In genomic region chr11:67355023-67355793, GRCh38 we compare ENCODE assay signal across 9 cellular contexts. TPM values are rescaled to one million over a fixed set of nuclear protein-coding genes. Genes with fewer than 3 reads are reported as not detected.
DNase-seq lines count a peak whose midpoint lies in the region; ATAC-seq and TF ChIP-seq lines count a peak whose summit lies in the region.
"Had no signal": no experiment of that assay in that cellular context is flagged by ENCODE, and none has a peak within 500 bp of the region (broad histone marks: within the 10 kb centered on the region; RNA-seq: fewer than 3 reads in every experiment).

No MANE protein-coding gene starts in this region.

- ATAC-seq in activated CD8-positive, alpha-beta memory T cell treated with anti-CD3 and anti-CD28 coated beads, Interleukin-2, amount 10 ng/mL, durations not matched to agents 7 days and 5 days: no peak
- no peak for ATAC-seq in activated naive CD8-positive, alpha-beta T cell treated with anti-CD3 and anti-CD28 coated beads, Interleukin-2, amount 50 U/mL, for 24 hours
- ATAC-seq in lower lobe of right lung (no peak), GM21528 (IDR thresholded peaks at IDR 0.05; ENCODE audit: low FRiP score, unreplicated experiment) (no peak), HG03469 (IDR thresholded peaks at IDR 0.05; ENCODE audit: unreplicated experiment) (no peak), HG03442 (IDR thresholded peaks at IDR 0.05; ENCODE audit: unreplicated experiment) (no peak)

- no peaks in the 10 kb centered on the region for H3K36me3 ChIP-seq in lower lobe of right lung
- H3K36me3 ChIP-seq in thymus (ENCODE audit: control insufficient read depth, insufficient read depth): no peaks in the 10 kb centered on the region

- peaks cover 1% of the 10 kb centered on the region for H3K36me3 Mint-ChIP-seq in activated CD8-positive, alpha-beta memory T cell treated with anti-CD3 and anti-CD28 coated beads, Interleukin-2, amount 10 ng/mL, durations not matched to agents 7 days and 5 days
- no peaks in the 10 kb centered on the region for H3K36me3 Mint-ChIP-seq in activated naive CD8-positive, alpha-beta T cell treated with anti-CD3 and anti-CD28 coated beads, Interleukin-2, amount 50 U/mL, for 24 hours (ENCODE audit: low read depth)

- no peak overlapping the region for H3K4me3 Mint-ChIP-seq in activated CD8-positive, alpha-beta memory T cell treated with anti-CD3 and anti-CD28 coated beads, Interleukin-2, amount 10 ng/mL, durations not matched to agents 7 days and 5 days
- no peak overlapping the region for H3K4me3 Mint-ChIP-seq in activated naive CD8-positive, alpha-beta T cell treated with anti-CD3 and anti-CD28 coated beads, Interleukin-2, amount 50 U/mL, for 24 hours

- no peaks in the 10 kb centered on the region for H3K9me3 ChIP-seq in lower lobe of right lung
- H3K9me3 ChIP-seq in thymus (ENCODE audit: control insufficient read depth): no peaks in the 10 kb centered on the region

- H3K27me3 Mint-ChIP-seq in activated CD8-positive, alpha-beta memory T cell treated with anti-CD3 and anti-CD28 coated beads, Interleukin-2, amount 10 ng/mL, durations not matched to agents 7 days and 5 days: peaks cover 8% of the 10 kb centered on the region
- no peaks in the 10 kb centered on the region for H3K27me3 Mint-ChIP-seq in activated naive CD8-positive, alpha-beta T cell treated with anti-CD3 and anti-CD28 coated beads, Interleukin-2, amount 50 U/mL, for 24 hours

- H3K27ac ChIP-seq in lower lobe of right lung: peak overlapping the region; percentile 94
- peak overlapping the region; percentile 6 for H3K27ac ChIP-seq in thymus (ENCODE audit: low read depth)

- DNase-seq in activated CD8-positive, alpha-beta memory T cell treated with anti-CD3 and anti-CD28 coated beads, Interleukin-2, amount 10 ng/mL, durations not matched to agents 7 days and 5 days: no peak
- no peak for DNase-seq in activated CD8-positive, alpha-beta memory T cell treated with anti-CD3 and anti-CD28 coated beads, Interleukin-2, amount 50 U/mL, for 4 hours
- DNase-seq in activated naive CD8-positive, alpha-beta T cell treated with anti-CD3 and anti-CD28 coated beads, Interleukin-2, amount 50 U/mL, for 24 hours: no peak
- no peak for DNase-seq in lower lobe of right lung
- DNase-seq: stimulated activated CD4-positive, alpha-beta T cell treated with anti-CD3 and anti-CD28 coated beads, Interleukin-4, amount 100 ng/mL, for 1 hour had no signal

- H3K4me3 ChIP-seq in lower lobe of right lung (no peak overlapping the region), thymus (ENCODE audit: low read length) (no peak overlapping the region)

- CTCF ChIA-PET in activated CD8-positive, alpha-beta memory T cell treated with anti-CD3 and anti-CD28 coated beads, Interleukin-2, amount 10 ng/mL, durations not matched to agents 7 days and 5 days (lab: Charles Lee): interaction anchor here (1.2 to 26.6 kb wide), 7 partner anchors 9 to 102 kb away, joined by 4 to 1153 read pairs (median 39); partner anchors contain the start of genes CLCF1, PPP1CA and RAD9A

- peak overlapping the region; percentile 97 for H3K27ac Mint-ChIP-seq in activated CD8-positive, alpha-beta memory T cell treated with anti-CD3 and anti-CD28 coated beads, Interleukin-2, amount 10 ng/mL, durations not matched to agents 7 days and 5 days
- peak overlapping the region; percentile 97 for H3K27ac Mint-ChIP-seq in activated naive CD8-positive, alpha-beta T cell treated with anti-CD3 and anti-CD28 coated beads, Interleukin-2, amount 50 U/mL, for 24 hours

- H3K4me1 ChIP-seq in lower lobe of right lung: peaks cover 68% of the 10 kb centered on the region
- peaks cover 14% of the 10 kb centered on the region for H3K4me1 ChIP-seq in thymus (ENCODE audit: control insufficient read depth, insufficient read depth, low read length)

- peaks cover 34% of the 10 kb centered on the region for H3K4me1 Mint-ChIP-seq in activated CD8-positive, alpha-beta memory T cell treated with anti-CD3 and anti-CD28 coated beads, Interleukin-2, amount 10 ng/mL, durations not matched to agents 7 days and 5 days
- peaks cover 59% of the 10 kb centered on the region for H3K4me1 Mint-ChIP-seq in activated naive CD8-positive, alpha-beta T cell treated with anti-CD3 and anti-CD28 coated beads, Interleukin-2, amount 50 U/mL, for 24 hours

- TF ChIP-seq CTCF in lower lobe of right lung (IDR thresholded peaks at IDR 0.05): no peak

- no peaks in the 10 kb centered on the region for H3K9me3 Mint-ChIP-seq in activated CD8-positive, alpha-beta memory T cell treated with anti-CD3 and anti-CD28 coated beads, Interleukin-2, amount 10 ng/mL, durations not matched to agents 7 days and 5 days (ENCODE audit: low read depth)
- H3K9me3 Mint-ChIP-seq in activated naive CD8-positive, alpha-beta T cell treated with anti-CD3 and anti-CD28 coated beads, Interleukin-2, amount 50 U/mL, for 24 hours: no peaks in the 10 kb centered on the region

- intact Hi-C loops in lower lobe of right lung (cut with DNase I): no loop called here

- 97% methylated on average over 11 of the region's 11 CpGs for WGBS in thymus

- no peaks in the 10 kb centered on the region for H3K27me3 ChIP-seq in lower lobe of right lung (ENCODE audit: low read depth)
- H3K27me3 ChIP-seq in thymus (ENCODE audit: control insufficient read depth, insufficient read depth): no peaks in the 10 kb centered on the region

RNA-seq across cellular contexts. Expression of gene POLD4, which starts 1.9 kb away (rescaled TPM):
- 10 to 100 TPM; 36.5 to 49.6 TPM for total RNA-seq in activated CD8-positive, alpha-beta memory T cell treated with anti-CD3 and anti-CD28 coated beads, Interleukin-2, amount 10 ng/mL, durations not matched to agents 7 days and 5 days
- total RNA-seq in lower lobe of right lung: 86.6 TPM
- 143 TPM for polyA plus RNA-seq in thymus

RNA-seq across cellular contexts. Expression of gene CLCF1, which starts 18.2 kb away (rescaled TPM):
- 1 to 10 TPM in 1 of 2 experiments, under 1 TPM in 1; 0.76 to 1.9 TPM for total RNA-seq in activated CD8-positive, alpha-beta memory T cell treated with anti-CD3 and anti-CD28 coated beads, Interleukin-2, amount 10 ng/mL, durations not matched to agents 7 days and 5 days
- total RNA-seq in lower lobe of right lung: 3.7 TPM
- polyA plus RNA-seq in thymus: 2.0 TPM

RNA-seq across cellular contexts. Expression of gene RAD9A, which starts 36.6 kb away (rescaled TPM):
- total RNA-seq in activated CD8-positive, alpha-beta memory T cell treated with anti-CD3 and anti-CD28 coated beads, Interleukin-2, amount 10 ng/mL, durations not matched to agents 7 days and 5 days: 10 to 100 TPM; 49.6 to 80.5 TPM
- 28.9 TPM for total RNA-seq in lower lobe of right lung
- 35.2 TPM for polyA plus RNA-seq in thymus

RNA-seq across cellular contexts. Expression of gene PPP1CA, which starts 46.5 kb away (rescaled TPM):
- 100 to 1,000 TPM; 309 to 360 TPM for total RNA-seq in activated CD8-positive, alpha-beta memory T cell treated with anti-CD3 and anti-CD28 coated beads, Interleukin-2, amount 10 ng/mL, durations not matched to agents 7 days and 5 days
- 144 TPM for total RNA-seq in lower lobe of right lung
- 141 TPM for polyA plus RNA-seq in thymus

RNA-seq across cellular contexts. Expression of gene TBC1D10C, which starts 48.7 kb away (rescaled TPM):
- 100 to 1,000 TPM; 278 to 312 TPM for total RNA-seq in activated CD8-positive, alpha-beta memory T cell treated with anti-CD3 and anti-CD28 coated beads, Interleukin-2, amount 10 ng/mL, durations not matched to agents 7 days and 5 days
- total RNA-seq in lower lobe of right lung: 45.3 TPM
- 318 TPM for polyA plus RNA-seq in thymus
